1 cellular context compared by ENCODE assay signal in genomic region chr19:44913512-44914435, GRCh38.
A peak's percentile ranks its signal among the peaks of the same experiment; 100 is the strongest.
TF ChIP-seq lines count a peak whose summit lies in the region.

No MANE protein-coding gene starts in this region.

TF ChIP-seq in WTC11, 78 proteins besides CTCF, POLR2A, EP300 and RAD21:
- TF ChIP-seq ZNF121 (CRISPR knock-in tag; IDR thresholded peaks at IDR 0.05), result 0 out of 2 replicates have a peak, but pooled peaks have one; percentile 38
TF ChIP-seq in WTC11: peak in this region for 1; not testable (repeated sequence) for 77.
